Comparison of ENCODE assay signal across 19 cellular contexts in the genomic region with DNA sequence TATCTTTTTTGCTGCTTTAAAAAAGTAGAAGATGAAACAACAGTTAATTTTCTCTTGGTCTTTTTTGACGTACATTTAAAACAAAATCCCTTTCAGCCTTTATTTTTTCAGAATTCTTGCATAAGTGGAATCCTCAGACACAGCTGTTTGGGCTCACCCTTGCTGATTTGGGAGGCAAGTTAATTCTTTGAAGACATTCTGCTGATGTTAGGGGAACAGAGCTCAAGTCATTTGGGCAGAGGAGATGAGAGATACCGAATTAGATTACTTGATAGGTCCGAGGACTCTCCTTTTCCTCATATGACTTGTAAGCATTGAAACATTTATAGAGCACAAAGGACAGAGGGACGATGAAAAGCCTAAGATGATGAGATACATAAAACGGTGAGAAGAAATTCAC.
A peak's percentile ranks its signal among the peaks of the same experiment; 100 is the strongest.
DNase-seq lines count a peak whose midpoint lies in the region; ATAC-seq, FAIRE-seq and TF ChIP-seq lines count a peak whose summit lies in the region.
"Had no signal": no experiment of that assay in that cellular context is flagged by ENCODE, and none has a peak within 500 bp of the region (broad histone marks: within the 10 kb centered on the region; RNA-seq: fewer than 3 reads in every experiment).

No MANE protein-coding gene starts in this region.

- H3K9me3 Mint-ChIP-seq in GM23338 (no peaks in the 10 kb centered on the region), WTC11 (no peaks in the 10 kb centered on the region), progenitor cell of endocrine pancreas (ENCODE audit: low read depth) (no peaks in the 10 kb centered on the region)
- H3K9me3 Mint-ChIP-seq: activated CD4-positive, alpha-beta T cell treated with anti-CD3 and anti-CD28 coated beads, Interleukin-2, amount 10 ng/mL, durations not matched to agents 7 days and 5 days had no signal

- no peaks in the 10 kb centered on the region for H3K9me2 ChIP-seq in GM23338 (ENCODE audit: insufficient read depth)

- H3K4me3 ChIP-seq in GM23338 = no peak overlapping the region
- H3K4me3 ChIP-seq in keratinocyte (ENCODE audit: control insufficient read depth in 2 of 3, extremely low read depth in 1 of 3, insufficient read depth in 2 of 3, low read depth in 1 of 3, low read length in 3 of 3) = no peak overlapping the region
- no peak overlapping the region for H3K4me3 ChIP-seq in gastrocnemius medialis
- H3K4me3 ChIP-seq in stomach = no peak overlapping the region
- H3K4me3 ChIP-seq in spleen = no peak overlapping the region
- H3K4me3 ChIP-seq: thyroid gland had no signal

- H3K9me3 ChIP-seq in keratinocyte (ENCODE audit: control insufficient read depth, low read depth, low read length) = no peaks in the 10 kb centered on the region
- H3K9me3 ChIP-seq in gastrocnemius medialis = no peaks in the 10 kb centered on the region
- no peaks in the 10 kb centered on the region for H3K9me3 ChIP-seq in stomach
- no peaks in the 10 kb centered on the region for H3K9me3 ChIP-seq in spleen
- H3K9me3 ChIP-seq: thyroid gland had no signal

- H3K4me1 ChIP-seq in GM23338 (ENCODE audit: insufficient read depth) (peaks cover 20% of the 10 kb centered on the region), keratinocyte (ENCODE audit: control insufficient read depth, extremely low read depth, insufficient read depth, low read length) (peaks cover 10% of the 10 kb centered on the region), gastrocnemius medialis (peaks cover 0 to 14% of the 10 kb centered on the region in 2 donors), stomach (peaks cover 0 to 17% (median 6%) of the 10 kb centered on the region in 4 donors), spleen (peaks cover 0 to 9% (median 1%) of the 10 kb centered on the region in 6 donors)

- H3K27ac ChIP-seq in GM23338 (ENCODE audit: low read depth) (no peak overlapping the region), keratinocyte (ENCODE audit: control insufficient read depth, insufficient read depth, low read length) (no peak overlapping the region), gastrocnemius medialis (peak overlapping the region in 3 of 4 donors; percentile 3 to 43 (median 24)), stomach (peak overlapping the region in 1 of 5 donors; percentile 11), spleen (peak overlapping the region in 3 of 8 donors; percentile 2 to 29 (median 4))
- H3K27ac ChIP-seq: thyroid gland had no signal

- TF ChIP-seq POLR2A in gastrocnemius medialis (IDR thresholded peaks at IDR 0.05) = no peak
- no peak for TF ChIP-seq POLR2A in stomach (IDR thresholded peaks at IDR 0.05)
- no peak for TF ChIP-seq POLR2A in spleen (IDR thresholded peaks at IDR 0.05)

- dilution Hi-C loops in keratinocyte (cut with MboI; ENCODE audit: extremely low pct_ligation_motif_present, low sequenced_read_pairs) = no loop called here

- WGBS in stomach, 5 donors = 70 to 83% (median 79%) methylated on average over 5 of the region's 5 CpGs
- 77 to 91% (median 83%) methylated on average over 5 of the region's 5 CpGs for WGBS in spleen, 5 donors

- H3K27ac Mint-ChIP-seq in GM23338 = no peak overlapping the region
- peak overlapping the region; percentile 1; the same call in 1 of the 2 replicates for H3K27ac Mint-ChIP-seq in WTC11
- no peak overlapping the region for H3K27ac Mint-ChIP-seq in progenitor cell of endocrine pancreas
- H3K27ac Mint-ChIP-seq: activated CD4-positive, alpha-beta T cell treated with anti-CD3 and anti-CD28 coated beads, Interleukin-2, amount 10 ng/mL, durations not matched to agents 7 days and 5 days; CD4-positive, alpha-beta memory T cell had no signal

- H3K36me3 Mint-ChIP-seq in GM23338 (ENCODE audit: low read depth) = no peaks in the 10 kb centered on the region
- H3K36me3 Mint-ChIP-seq in WTC11 = no peaks in the 10 kb centered on the region
- no peaks in the 10 kb centered on the region for H3K36me3 Mint-ChIP-seq in progenitor cell of endocrine pancreas (ENCODE audit: insufficient read depth)
- H3K36me3 Mint-ChIP-seq: CD4-positive, alpha-beta memory T cell had no signal

- intact Hi-C loops in gastrocnemius medialis (cut with DNase I; ENCODE audit: low total_unique reads) (no loop called here), stomach (cut with DNase I; ENCODE audit: low total_unique reads) (no loop called here), spleen (cut with DNase I; ENCODE audit: low total_unique reads) (no loop called here)

- peaks cover 33% of the 10 kb centered on the region; the same call in 2 of the 3 replicates for H3K4me1 Mint-ChIP-seq in GM23338
- H3K4me1 Mint-ChIP-seq in WTC11 = peaks cover 44% of the 10 kb centered on the region
- H3K4me1 Mint-ChIP-seq in progenitor cell of endocrine pancreas (ENCODE audit: low read depth) = peaks cover 3% of the 10 kb centered on the region
- H3K4me1 Mint-ChIP-seq: activated CD4-positive, alpha-beta T cell treated with anti-CD3 and anti-CD28 coated beads, Interleukin-2, amount 10 ng/mL, durations not matched to agents 7 days and 5 days had no signal

- no peak for FAIRE-seq in keratinocyte (lab: Jason Lieb, UNC)
- FAIRE-seq: TTC549 had no signal

- H3K36me3 ChIP-seq in GM23338 (ENCODE audit: insufficient read depth) (no peaks in the 10 kb centered on the region), keratinocyte (ENCODE audit: control insufficient read depth in 2 of 2, extremely low read depth in 1 of 2, insufficient read depth in 2 of 2, low read length in 2 of 2) (no peaks in the 10 kb centered on the region), gastrocnemius medialis (no peaks in the 10 kb centered on the region), stomach (no peaks in the 10 kb centered on the region), spleen (no peaks in the 10 kb centered on the region)
- H3K36me3 ChIP-seq: thyroid gland had no signal

- TF ChIP-seq CTCF in GM23338 (conservative IDR thresholded peaks at IDR 0.05; ENCODE audit: low read depth in 2 of 2) (no peak), WTC11 (IDR thresholded peaks at IDR 0.05) (no peak), keratinocyte (optimal IDR thresholded peaks at IDR 0.05 in 1 of 3, IDR thresholded peaks at IDR 0.05 in 1 of 3, conservative IDR thresholded peaks at IDR 0.05 in 1 of 3; ENCODE audit: extremely low read depth in 1 of 3, insufficient read depth in 2 of 3, low read length in 3 of 3) (no peak), gastrocnemius medialis (IDR thresholded peaks at IDR 0.05 in 4 of 5, conservative IDR thresholded peaks at IDR 0.05 in 1 of 5) (no peak), progenitor cell of endocrine pancreas (IDR thresholded peaks at IDR 0.05; ENCODE audit: unreplicated experiment) (no peak), stomach (IDR thresholded peaks at IDR 0.05) (no peak), spleen (IDR thresholded peaks at IDR 0.05 in 8 of 11, conservative IDR thresholded peaks at IDR 0.05 in 3 of 11) (no peak)

- peak overlapping the region; percentile 14; the same call in 1 of the 2 replicates for H2AFZ ChIP-seq in GM23338
- H2AFZ ChIP-seq in keratinocyte (ENCODE audit: control insufficient read depth, low read length) = peak overlapping the region; percentile 29

- no peak for TF ChIP-seq EP300 in stomach (IDR thresholded peaks at IDR 0.05)

- in situ Hi-C loops in gastrocnemius medialis (cut with MboI; ENCODE audit: low sequenced_read_pairs in 4 of 4) = no loop called here

- H3K4me3 Mint-ChIP-seq in GM23338 (no peak overlapping the region), WTC11 (no peak overlapping the region), progenitor cell of endocrine pancreas (ENCODE audit: low read depth) (no peak overlapping the region)
- H3K4me3 Mint-ChIP-seq: activated CD4-positive, alpha-beta T cell treated with anti-CD3 and anti-CD28 coated beads, Interleukin-2, amount 10 ng/mL, durations not matched to agents 7 days and 5 days; CD4-positive, alpha-beta memory T cell had no signal

- H4K20me1 ChIP-seq in GM23338 (replicated peaks; ENCODE audit: insufficient read depth) (no peaks in the 10 kb centered on the region), keratinocyte (ENCODE audit: control insufficient read depth, extremely low read depth, insufficient read depth, low read length) (no peaks in the 10 kb centered on the region)

- H3K79me2 ChIP-seq in GM23338 (replicated peaks; ENCODE audit: insufficient read depth) (no peaks in the 10 kb centered on the region), keratinocyte (ENCODE audit: control insufficient read depth, insufficient read depth, low read length) (no peaks in the 10 kb centered on the region)

- DNase-seq in GM23338 (ENCODE audit: low spot score) (no peak), WTC11 (ENCODE audit: low spot score) (no peak), keratinocyte (ENCODE audit: low read depth, low spot score) (no peak), gastrocnemius medialis (no peak), progenitor cell of endocrine pancreas (ENCODE audit: low spot score, unreplicated experiment) (no peak), stomach (no peak), spleen (no peak)
- DNase-seq: activated CD4-positive, alpha-beta T cell treated with anti-CD3 and anti-CD28 coated beads, Interleukin-2, amount 10 ng/mL, durations not matched to agents 7 days and 5 days; activated CD8-positive, alpha-beta memory T cell treated with anti-CD3 and anti-CD28 coated beads, Interleukin-2, amount 50 U/mL, for 48 hours; activated effector memory CD4-positive, alpha-beta T cell treated with anti-CD3 and anti-CD28 coated beads, Interleukin-2, amount 50 U/mL, for 16 hours; CD4-positive, alpha-beta memory T cell; central memory CD4-positive, alpha-beta T cell; effector memory CD4-positive, alpha-beta T cell; Karpas-422; NCI-H82; PC-3; thyroid gland had no signal

- H3K9me1 ChIP-seq in keratinocyte (ENCODE audit: control insufficient read depth, extremely low read depth, insufficient read depth, low read length) = no peaks in the 10 kb centered on the region

- H3K27me3 ChIP-seq in GM23338 (ENCODE audit: insufficient read depth) (no peaks in the 10 kb centered on the region), keratinocyte (ENCODE audit: control insufficient read depth, extremely low read depth, insufficient read depth, low read length) (no peaks in the 10 kb centered on the region), gastrocnemius medialis (no peaks in the 10 kb centered on the region), stomach (no peaks in the 10 kb centered on the region), spleen (replicated peaks in 1 of 7) (no peaks in the 10 kb centered on the region)
- H3K27me3 ChIP-seq: thyroid gland had no signal

- CTCF ChIA-PET in WTC11 (lab: Charles Lee) = no interaction called here

- no peak for ATAC-seq in GM23338
- no peak for ATAC-seq in WTC11
- ATAC-seq in gastrocnemius medialis = peak in 1 of 2 donors; percentile 33
- ATAC-seq in HG02938 (IDR thresholded peaks at IDR 0.05; ENCODE audit: unreplicated experiment) = no peak
- ATAC-seq: PC-3 had no signal

- no peak overlapping the region for H3K4me2 ChIP-seq in GM23338
- H3K4me2 ChIP-seq in keratinocyte (ENCODE audit: control insufficient read depth, extremely low read depth, insufficient read depth, low read depth, low read length) = no peak overlapping the region

- no peaks in the 10 kb centered on the region for H3K27me3 Mint-ChIP-seq in GM23338 (ENCODE audit: insufficient read depth, low read depth, poor library complexity)
- H3K27me3 Mint-ChIP-seq in WTC11 (ENCODE audit: low read depth) = no peaks in the 10 kb centered on the region
- no peaks in the 10 kb centered on the region for H3K27me3 Mint-ChIP-seq in progenitor cell of endocrine pancreas
- H3K27me3 Mint-ChIP-seq: activated CD4-positive, alpha-beta T cell treated with anti-CD3 and anti-CD28 coated beads, Interleukin-2, amount 10 ng/mL, durations not matched to agents 7 days and 5 days had no signal

- POLR2A ChIA-PET in WTC11 (lab: Charles Lee) = interaction anchor here (0.7 kb wide), 1 partner anchor 568 kb away, joined by 3 read pairs; a partner anchor contains a TSS

- H3K9ac ChIP-seq in keratinocyte (ENCODE audit: control insufficient read depth, extremely low read depth, insufficient read depth, low read length) = no peak overlapping the region

- no peaks in the 10 kb centered on the region for H3F3A ChIP-seq in GM23338 (replicated peaks; ENCODE audit: low read depth)

Comparison
In these comparisons a context has a peak if more than half of its experiments do, and no peak if none do; other contexts are left out.
1. H3K27ac ChIP-seq: peak in gastrocnemius medialis (3 of 4); none in GM23338 (single experiment) and keratinocyte (single experiment).